ENCODE assay signal across 9 cellular contexts in genomic region chr22:50184004-50184461, GRCh38. TPM values are rescaled to one million over a fixed set of nuclear protein-coding genes. Genes with fewer than 3 reads are reported as not detected.
DNase-seq lines count a peak whose midpoint lies in the region; ATAC-seq, FAIRE-seq and TF ChIP-seq lines count a peak whose summit lies in the region.
"Had no signal": no experiment of that assay in that cellular context is flagged by ENCODE, and none has a peak within 500 bp of the region (broad histone marks: within the 10 kb centered on the region; RNA-seq: fewer than 3 reads in every experiment).

No MANE protein-coding gene starts in this region.

- no peaks in the 10 kb centered on the region for H3K9me3 Mint-ChIP-seq in activated naive CD4-positive, alpha-beta T cell treated with anti-CD3 and anti-CD28 coated beads, Interleukin-2, amount 50 U/mL, for 24 hours

- intact Hi-C loops in breast epithelium (cut with DNase I; ENCODE audit: low total_unique reads) (loop anchor here (10.0 kb wide), 1 partner anchor 229 kb away; no protein-coding TSS in a partner anchor), right lobe of liver (cut with DNase I) (no loop called here), upper lobe of right lung (cut with DNase I) (no loop called here)

- peaks cover 23% of the 10 kb centered on the region for H3K4me1 Mint-ChIP-seq in activated naive CD4-positive, alpha-beta T cell treated with anti-CD3 and anti-CD28 coated beads, Interleukin-2, amount 50 U/mL, for 24 hours

- TF ChIP-seq CTCF in breast epithelium (IDR thresholded peaks at IDR 0.05): no peak
- TF ChIP-seq CTCF in right lobe of liver (IDR thresholded peaks at IDR 0.05): no peak
- no peak for TF ChIP-seq CTCF in upper lobe of right lung (IDR thresholded peaks at IDR 0.05)

- H3K27me3 Mint-ChIP-seq in activated naive CD4-positive, alpha-beta T cell treated with anti-CD3 and anti-CD28 coated beads, Interleukin-2, amount 50 U/mL, for 24 hours: peaks cover 2% of the 10 kb centered on the region

- H3K36me3 ChIP-seq in breast epithelium (no peaks in the 10 kb centered on the region), right lobe of liver (no peaks in the 10 kb centered on the region), upper lobe of right lung (no peaks in the 10 kb centered on the region), small intestine (ENCODE audit: control insufficient read depth in 2 of 2, insufficient read depth in 2 of 2, low read length in 2 of 2) (no peaks in the 10 kb centered on the region)

- ATAC-seq in right lobe of liver: peak; percentile 50 to 61 (median 57)
- ATAC-seq in upper lobe of right lung: peak; percentile 53

- H3K4me3 Mint-ChIP-seq in activated naive CD4-positive, alpha-beta T cell treated with anti-CD3 and anti-CD28 coated beads, Interleukin-2, amount 50 U/mL, for 24 hours: peak overlapping the region; percentile 54

- no peak for FAIRE-seq in small intestine (lab: Jason Lieb, UNC)
- FAIRE-seq: endometrium had no signal

- peaks cover 5 to 9% of the 10 kb centered on the region in 2 donors for H3K4me1 ChIP-seq in breast epithelium
- peaks cover 0 to 29% (median 6%) of the 10 kb centered on the region in 4 donors for H3K4me1 ChIP-seq in right lobe of liver
- H3K4me1 ChIP-seq in upper lobe of right lung: peaks cover 33% of the 10 kb centered on the region
- no peaks in the 10 kb centered on the region for H3K4me1 ChIP-seq in small intestine (ENCODE audit: control insufficient read depth in 2 of 2, insufficient read depth in 1 of 2, low read depth in 1 of 2, low read length in 1 of 2)

- TF ChIP-seq POLR2A in breast epithelium (IDR thresholded peaks at IDR 0.05): no peak
- TF ChIP-seq POLR2A in right lobe of liver (IDR thresholded peaks at IDR 0.05): no peak

- no peaks in the 10 kb centered on the region for H3K27me3 ChIP-seq in breast epithelium
- no peaks in the 10 kb centered on the region for H3K27me3 ChIP-seq in right lobe of liver
- no peaks in the 10 kb centered on the region for H3K27me3 ChIP-seq in upper lobe of right lung
- H3K27me3 ChIP-seq in small intestine (ENCODE audit: control insufficient read depth in 2 of 2, insufficient read depth in 2 of 2, low read length in 2 of 2): no peaks in the 10 kb centered on the region

- H3K4me3 ChIP-seq in breast epithelium (peak overlapping the region in 2 of 3 donors; percentile 75 to 79), right lobe of liver (no peak overlapping the region), upper lobe of right lung (no peak overlapping the region), small intestine (ENCODE audit: low read depth in 1 of 2, low read length in 2 of 2) (no peak overlapping the region)

- no peak for DNase-seq in activated naive CD4-positive, alpha-beta T cell treated with anti-CD3 and anti-CD28 coated beads, Interleukin-2, amount 50 U/mL, for 16 hours
- peak; percentile 77 to 85 for DNase-seq in breast epithelium (ENCODE audit: low spot score in 2 of 2)
- peak in 2 of 3 donors; percentile 80 to 82 for DNase-seq in right lobe of liver
- DNase-seq in upper lobe of right lung: peak; percentile 89
- no peak for DNase-seq in small intestine
- DNase-seq in NCI-H2107 (lab: John Stamatoyannopoulos, UW): no peak
- DNase-seq in dedifferentiated amniotic fluid mesenchymal stem cell (ENCODE audit: extremely low spot score): no peak

- H3K36me3 Mint-ChIP-seq in activated naive CD4-positive, alpha-beta T cell treated with anti-CD3 and anti-CD28 coated beads, Interleukin-2, amount 50 U/mL, for 24 hours: peaks cover 1% of the 10 kb centered on the region

- H3K9me3 ChIP-seq in breast epithelium (no peaks in the 10 kb centered on the region), right lobe of liver (no peaks in the 10 kb centered on the region), upper lobe of right lung (no peaks in the 10 kb centered on the region), small intestine (ENCODE audit: control insufficient read depth, low read depth) (no peaks in the 10 kb centered on the region)

- H3K27ac ChIP-seq in breast epithelium (peak overlapping the region; percentile 62 to 75), right lobe of liver (peak overlapping the region in 1 of 3 donors; percentile 68), upper lobe of right lung (peak overlapping the region; percentile 58), small intestine (ENCODE audit: low read depth in 1 of 2, low read length in 1 of 2) (no peak overlapping the region)

- no peak overlapping the region for H3K27ac Mint-ChIP-seq in activated naive CD4-positive, alpha-beta T cell treated with anti-CD3 and anti-CD28 coated beads, Interleukin-2, amount 50 U/mL, for 24 hours

- WGBS in right lobe of liver (ENCODE audit: insufficient coverage, low coverage, low lambda C conversion rate, missing lambda C conversion rate): 100% methylated on average over 1 of the region's 12 CpGs
- 53 to 59% (median 57%) methylated on average over 11 to 12 of the region's 12 CpGs for WGBS in small intestine, 3 donors

RNA-seq across cellular contexts. Expression of gene TRABD, which starts 1.7 kb away (rescaled TPM):
- total RNA-seq in breast epithelium: 10 to 100 TPM; 17.3 to 35.7 (median 28.2) TPM
- total RNA-seq in right lobe of liver: 10 to 100 TPM; 18.9 to 30.2 (median 22.8) TPM
- 36.5 TPM for total RNA-seq in upper lobe of right lung
- polyA plus RNA-seq in small intestine: 10 to 100 TPM; 63.1 to 84.6 (median 70.8) TPM

RNA-seq across cellular contexts. Expression of gene PANX2, which starts 13.5 kb away (rescaled TPM):
- total RNA-seq in breast epithelium (1 to 10 TPM in 2 of 3 donors, under 1 TPM in 1; 0.64 to 2.0 (median 1.8) TPM), right lobe of liver (10 to 100 TPM in 1 of 6 experiments, 1 to 10 TPM in 5; 3.9 to 12.3 (median 7.2) TPM), upper lobe of right lung (3.0 TPM)
- under 1 TPM in 1 of 3 donors, not detected in 2; 0.36 TPM for polyA plus RNA-seq in small intestine

RNA-seq across cellular contexts. Expression of gene SELENOO, which starts 16.8 kb away (rescaled TPM):
- total RNA-seq in breast epithelium (10 to 100 TPM; 24.3 to 32.3 (median 31.8) TPM), right lobe of liver (10 to 100 TPM; 51.1 to 67.8 (median 59.2) TPM), upper lobe of right lung (17.6 TPM)
- polyA plus RNA-seq in small intestine: 10 to 100 TPM; 23.6 to 94.6 (median 90.8) TPM

Comparison
In these comparisons a context has a peak if more than half of its experiments do, and no peak if none do; other contexts are left out.
1. DNase-seq: peak in breast epithelium (2 of 2), right lobe of liver (2 of 3) and upper lobe of right lung (single experiment); none in activated naive CD4-positive, alpha-beta T cell treated with anti-CD3 and anti-CD28 coated beads, Interleukin-2, amount 50 U/mL, for 16 hours (single experiment), small intestine (single experiment), NCI-H2107 (single experiment) and dedifferentiated amniotic fluid mesenchymal stem cell (single experiment).
2. H3K27ac ChIP-seq: peak in breast epithelium (2 of 2) and upper lobe of right lung (single experiment); none in small intestine (0 of 2).
3. H3K4me3 ChIP-seq: peak in breast epithelium (2 of 3); none in right lobe of liver (0 of 3), upper lobe of right lung (single experiment) and small intestine (0 of 2).